28 cellular contexts compared by ENCODE assay signal in genomic region chr6:22598386-22598785, GRCh38. TPM values are rescaled to one million over a fixed set of nuclear protein-coding genes. Genes with fewer than 3 reads are reported as not detected.
A peak's percentile ranks its signal among the peaks of the same experiment; 100 is the strongest.
DNase-seq lines count a peak whose midpoint lies in the region; ATAC-seq, FAIRE-seq and TF ChIP-seq lines count a peak whose summit lies in the region.
"Had no signal": no experiment of that assay in that cellular context is flagged by ENCODE, and none has a peak within 500 bp of the region (broad histone marks: within the 10 kb centered on the region; RNA-seq: fewer than 3 reads in every experiment).

No MANE protein-coding gene starts in this region.

- H4K20me1 ChIP-seq in GM12878 (ENCODE audit: control insufficient read depth, insufficient read depth), result no peaks in the 10 kb centered on the region

- no peak for FAIRE-seq in GM12878 (lab: Jason Lieb, UNC)
- FAIRE-seq: islet of Langerhans had no signal

- H3K36me3 Mint-ChIP-seq in mesothelial cell of epicardium, result peaks cover 13% of the 10 kb centered on the region
- H3K36me3 Mint-ChIP-seq in stimulated activated effector memory CD8-positive, alpha-beta T cell treated with anti-CD3 and anti-CD28 coated beads, Interleukin-12 subunit alpha, Interleukin-12 subunit beta, amount 100 ng/mL, for 72 hours, result no peaks in the 10 kb centered on the region
- H3K36me3 Mint-ChIP-seq: activated naive CD8-positive, alpha-beta T cell treated with anti-CD3 and anti-CD28 coated beads for 36 hours had no signal

- peaks cover 17% of the 10 kb centered on the region for H3K9me3 Mint-ChIP-seq in mesothelial cell of epicardium
- peaks cover 25% of the 10 kb centered on the region for H3K9me3 Mint-ChIP-seq in stimulated activated effector memory CD8-positive, alpha-beta T cell treated with anti-CD3 and anti-CD28 coated beads, Interleukin-12 subunit alpha, Interleukin-12 subunit beta, amount 100 ng/mL, for 72 hours
- H3K9me3 Mint-ChIP-seq: activated T-helper 2 cell treated with anti-CD3 and anti-CD28 coated beads, Interferon-gamma antibody, Interleukin-2, Interleukin-4, amounts not matched to agents 10 μg/mL and 5 μg/mL and 100 μg/mL, durations not matched to agents 14 hours and 24 hours and 36 hours had no signal

- RAD21 ChIA-PET in GM12878 (lab: Charles Lee; ENCODE audit: unreplicated experiment), result no interaction called here

- intact Hi-C loops in GM12878 (cut with micrococcal nuclease; ENCODE audit: unreplicated experiment), result no loop called here
- intact Hi-C loops in posterior cingulate gyrus (cut with DNase I), result no loop called here

- H3K4me1 ChIP-seq in GM12878 (ENCODE audit: control insufficient read depth, insufficient read depth, low read length), result no peaks in the 10 kb centered on the region
- H3K4me1 ChIP-seq: lower lobe of right lung, spleen had no signal

- H3K4me1 Mint-ChIP-seq in mesothelial cell of epicardium, result peaks cover 43% of the 10 kb centered on the region
- no peaks in the 10 kb centered on the region for H3K4me1 Mint-ChIP-seq in stimulated activated effector memory CD8-positive, alpha-beta T cell treated with anti-CD3 and anti-CD28 coated beads, Interleukin-12 subunit alpha, Interleukin-12 subunit beta, amount 100 ng/mL, for 72 hours
- H3K4me1 Mint-ChIP-seq: activated naive CD8-positive, alpha-beta T cell treated with anti-CD3 and anti-CD28 coated beads for 36 hours had no signal

- H3K27ac ChIP-seq in GM12878 (ENCODE audit: control insufficient read depth, insufficient read depth), result no peak overlapping the region
- H3K27ac ChIP-seq: epithelial cell of prostate, lower lobe of right lung, SK-N-MC, spleen had no signal

- no peak overlapping the region for H3K4me3 Mint-ChIP-seq in mesothelial cell of epicardium
- H3K4me3 Mint-ChIP-seq in stimulated activated effector memory CD8-positive, alpha-beta T cell treated with anti-CD3 and anti-CD28 coated beads, Interleukin-12 subunit alpha, Interleukin-12 subunit beta, amount 100 ng/mL, for 72 hours, result no peak overlapping the region
- H3K4me3 Mint-ChIP-seq: activated naive CD8-positive, alpha-beta T cell treated with anti-CD3 and anti-CD28 coated beads for 36 hours; stimulated activated naive CD8-positive, alpha-beta T cell treated with anti-CD3 and anti-CD28 coated beads, Interleukin-15, Interleukin-2, amounts not matched to agents 100 ng/mL and 50 ng/mL, for 24 hours had no signal

- no peaks in the 10 kb centered on the region for H3K27me3 ChIP-seq in GM12878 (replicated peaks in 1 of 2; ENCODE audit: control insufficient read depth in 2 of 2, insufficient read depth in 2 of 2, low read length in 1 of 2)
- H3K27me3 ChIP-seq: spleen had no signal

- in situ Hi-C loops in GM12878 (cut with MboI), result no loop called here

- no peak overlapping the region; the same call in 1 of the 2 replicates for H2AFZ ChIP-seq in GM12878 (ENCODE audit: control insufficient read depth, low read depth, low read length)

- no TSS peak for BruUV-seq in GM12878 (replicated peaks; lab: Mats Ljungman, UMichigan)

- H3K79me2 ChIP-seq in GM12878 (ENCODE audit: control insufficient read depth, insufficient read depth, low read length), result no peaks in the 10 kb centered on the region

- no peak for ATAC-seq in GM12878
- ATAC-seq in stimulated activated effector memory CD8-positive, alpha-beta T cell treated with anti-CD3 and anti-CD28 coated beads, Interleukin-12 subunit alpha, Interleukin-12 subunit beta, amount 100 ng/mL, for 72 hours, result no peak
- ATAC-seq: lower lobe of right lung, Panc1 had no signal

- POLR2A ChIA-PET in GM12878 (lab: Charles Lee), result no interaction called here

- no peaks in the 10 kb centered on the region for H3K27me3 Mint-ChIP-seq in mesothelial cell of epicardium (ENCODE audit: low read depth)
- H3K27me3 Mint-ChIP-seq: activated naive CD8-positive, alpha-beta T cell treated with anti-CD3 and anti-CD28 coated beads for 36 hours; stimulated activated naive CD8-positive, alpha-beta T cell treated with anti-CD3 and anti-CD28 coated beads, Interleukin-15, Interleukin-2, amounts not matched to agents 100 ng/mL and 50 ng/mL, for 24 hours had no signal

- no peaks in the 10 kb centered on the region for H3K9me3 ChIP-seq in GM12878 (replicated peaks; ENCODE audit: control insufficient read depth, insufficient read depth, low read length)
- H3K9me3 ChIP-seq: lower lobe of right lung had no signal

- peak overlapping the region; percentile 87 for H3K27ac Mint-ChIP-seq in mesothelial cell of epicardium
- H3K27ac Mint-ChIP-seq in stimulated activated effector memory CD8-positive, alpha-beta T cell treated with anti-CD3 and anti-CD28 coated beads, Interleukin-12 subunit alpha, Interleukin-12 subunit beta, amount 100 ng/mL, for 72 hours, result no peak overlapping the region
- H3K27ac Mint-ChIP-seq: activated naive CD8-positive, alpha-beta T cell treated with anti-CD3 and anti-CD28 coated beads for 36 hours; activated T-helper 2 cell treated with anti-CD3 and anti-CD28 coated beads, Interferon-gamma antibody, Interleukin-2, Interleukin-4, amounts not matched to agents 10 μg/mL and 5 μg/mL and 100 μg/mL, durations not matched to agents 14 hours and 24 hours and 36 hours; stimulated activated naive CD8-positive, alpha-beta T cell treated with anti-CD3 and anti-CD28 coated beads, Interleukin-15, Interleukin-2, amounts not matched to agents 100 ng/mL and 50 ng/mL, for 24 hours had no signal

- no peak overlapping the region for H3K9ac ChIP-seq in GM12878 (ENCODE audit: control insufficient read depth, insufficient read depth, low read length)

- H3K4me2 ChIP-seq in GM12878 (ENCODE audit: control insufficient read depth, insufficient read depth), result peak overlapping the region; percentile 30

- no peak for TF ChIP-seq POLR2A in GM12878 (IDR thresholded peaks at IDR 0.05; ENCODE audit: low read depth, low read length)

- WGBS in GM12878 (ENCODE audit: insufficient coverage, insufficient replicate concordance, low lambda C conversion rate, missing lambda C conversion rate), result 55% methylated on average over 5 of the region's 5 CpGs

- CTCF ChIA-PET in GM12878 (lab: Yijun Ruan, JAX), result no interaction called here

- SMC1A ChIA-PET in GM12878 (lab: Charles Lee; ENCODE audit: uncharacterized antibody, unreplicated experiment), result interaction anchor here (0.8 to 2.8 kb wide), 7 partner anchors 11 to 128 kb away, joined by 3 to 6 read pairs (median 3); no protein-coding TSS in a partner anchor

- DNase-seq in GM12865 (ENCODE audit: low read depth) (peak; percentile 15), M059J (ENCODE audit: low read depth) (peak; percentile 55), GM12878 (ENCODE audit: low read depth, low spot score) (no peak), mesothelial cell of epicardium (ENCODE audit: low spot score in 2 of 2, unreplicated experiment in 2 of 2) (no peak), NCI-H146 (lab: John Stamatoyannopoulos, UW) (no peak), NCI-H2081 treated with DMSO at 0.1 percent for 48 hours (lab: John Stamatoyannopoulos, UW) (no peak), posterior cingulate gyrus (no peak)
- DNase-seq in stimulated activated effector memory CD8-positive, alpha-beta T cell treated with anti-CD3 and anti-CD28 coated beads, Interleukin-12 subunit alpha, Interleukin-12 subunit beta, amount 100 ng/mL, for 72 hours (ENCODE audit: low spot score in 2 of 2), result no peak
- DNase-seq: activated naive CD8-positive, alpha-beta T cell treated with anti-CD3 and anti-CD28 coated beads for 36 hours; cerebellar nuclear complex; DMS79; foreskin fibroblast; lower lobe of right lung; MM.1S; NCI-H446; NK-92 treated with Interleukin-12 subunit alpha and Interleukin-12 subunit beta, amount 100 ng/mL, for 24 hours; nucleus accumbens; spleen; stimulated activated CD4-positive, alpha-beta T cell treated with anti-CD3 and anti-CD28 coated beads, Interleukin-4, amount 100 ng/mL, for 1 hour; T-helper 2 cell; trophoblast cell had no signal

- H3K4me3 ChIP-seq in GM12865 (ENCODE audit: low read depth, low read length) (no peak overlapping the region), GM12878 (no peak overlapping the region)
- H3K4me3 ChIP-seq: lower lobe of right lung, SK-N-MC, spleen had no signal

- H3K36me3 ChIP-seq in GM12878 (ENCODE audit: control insufficient read depth in 2 of 2, insufficient read depth in 2 of 2, low read length in 1 of 2), result no peaks in the 10 kb centered on the region
- H3K36me3 ChIP-seq: lower lobe of right lung, spleen had no signal

- no peak for TF ChIP-seq EP300 in GM12878 (IDR thresholded peaks at IDR 0.05; ENCODE audit: borderline replicate concordance in 1 of 2, control insufficient read depth in 1 of 2, low read depth in 2 of 2, low read length in 2 of 2)

- TF ChIP-seq RAD21 in GM12878 (IDR thresholded peaks at IDR 0.05; ENCODE audit: insufficient read depth, low read depth, low read length), result no peak

- TF ChIP-seq CTCF in GM12865 (IDR thresholded peaks at IDR 0.05; ENCODE audit: insufficient read depth, low read depth, low read length, missing control alignments), result no peak
- TF ChIP-seq CTCF in GM12878 (IDR thresholded peaks at IDR 0.05 in 2 of 3, conservative IDR thresholded peaks at IDR 0.05 in 1 of 3; ENCODE audit: control insufficient read depth in 2 of 3, extremely low read depth in 1 of 3, insufficient read depth in 1 of 3, low read depth in 3 of 3, low read length in 3 of 3), result no peak
- no peak for TF ChIP-seq CTCF in mesothelial cell of epicardium (IDR thresholded peaks at IDR 0.05; ENCODE audit: unreplicated experiment)

RNA-seq across cellular contexts. Expression of gene HDGFL1, which starts 29.0 kb away (rescaled TPM):
- total RNA-seq in M059J (2014; rRNA removed; shearing (Covaris generic)), result not detected in 2 replicates
- total RNA-seq in GM12878 (2013; cell fraction: nucleolus; rRNA removed), result 7.3 and 9.5 TPM in 2 replicates
- total RNA-seq in GM12878 (2014; rRNA removed) (0.33 and 0.51 TPM in 2 replicates), GM12878 (2014; rRNA removed; fragmentation: Illumina TruSeq; extraction: Trizol) (0.27 and 0.51 TPM in 2 replicates), GM12878 (2021) (0.69 and 1.1 TPM in 2 replicates), mesothelial cell of epicardium (0.09 to 0.14 TPM (median 0.11 TPM) in 3 replicates)
- 0.14 TPM for polyA plus RNA-seq in GM12878 (2011; ENCODE audit: low read depth)
- polyA plus RNA-seq in GM12878 (2011; rRNA removed) (0.04 and 0.05 TPM in 2 replicates), GM12878 (2014; fragmentation: Illumina TruSeq; extraction: Trizol) (0.44 and 0.68 TPM in 2 replicates), GM12878 (2014; fragmentation: Nextera tagmentation; extraction: Ambion mirVana) (under 1 TPM; 0.03 to 0.11 TPM), GM12878 (2014; rRNA removed) (0.27 and 0.77 TPM in 2 replicates), GM12878 (2016; fragmentation: Nextera tagmentation; extraction: Ambion mirVana) (under 1 TPM; 0.05 to 0.09 TPM)
- polyA plus RNA-seq in GM12878 (2011; cell fraction: cytosol; rRNA removed), result 0.03 TPM in 1 of 2 replicates, not detected in the other
- not detected in 2 replicates for polyA plus RNA-seq in GM12878 (2011; cell fraction: nucleus; rRNA removed)
- polyA plus RNA-seq in GM12878 (2012), result 0.36 and 0.58 TPM in 2 replicates
- 0.15 TPM in 1 of 2 replicates, not detected in the other for polyA minus RNA-seq in GM12878 (2011; rRNA and poly(A)+ RNA removed)
- polyA minus RNA-seq in GM12878 (2011; cell fraction: cytosol; rRNA and poly(A)+ RNA removed), result not detected in 2 replicates
- 0.24 and 0.48 TPM in 2 replicates for polyA minus RNA-seq in GM12878 (2011; cell fraction: nucleus; rRNA and poly(A)+ RNA removed)
- total RNA-seq: activated naive CD8-positive, alpha-beta T cell treated with anti-CD3 and anti-CD28 coated beads for 36 hours; activated T-helper 2 cell treated with anti-CD3 and anti-CD28 coated beads, Interferon-gamma antibody, Interleukin-2, Interleukin-4, amounts not matched to agents 10 μg/mL and 5 μg/mL and 100 μg/mL, durations not matched to agents 14 hours and 24 hours and 36 hours; lower lobe of right lung; renal cortical epithelial cell; spleen had no signal
- polyA plus RNA-seq: spleen had no signal

Comparison
In these comparisons a context has a peak if more than half of its experiments do, and no peak if none do; other contexts are left out.
1. DNase-seq: peak in GM12865 (single experiment) and M059J (single experiment); none in GM12878 (single experiment), mesothelial cell of epicardium (0 of 2), NCI-H146 (single experiment), stimulated activated effector memory CD8-positive, alpha-beta T cell treated with anti-CD3 and anti-CD28 coated beads, Interleukin-12 subunit alpha, Interleukin-12 subunit beta, amount 100 ng/mL, for 72 hours (0 of 2), NCI-H2081 treated with DMSO at 0.1 percent for 48 hours (single experiment) and posterior cingulate gyrus (0 of 10).